In the genomic region with DNA sequence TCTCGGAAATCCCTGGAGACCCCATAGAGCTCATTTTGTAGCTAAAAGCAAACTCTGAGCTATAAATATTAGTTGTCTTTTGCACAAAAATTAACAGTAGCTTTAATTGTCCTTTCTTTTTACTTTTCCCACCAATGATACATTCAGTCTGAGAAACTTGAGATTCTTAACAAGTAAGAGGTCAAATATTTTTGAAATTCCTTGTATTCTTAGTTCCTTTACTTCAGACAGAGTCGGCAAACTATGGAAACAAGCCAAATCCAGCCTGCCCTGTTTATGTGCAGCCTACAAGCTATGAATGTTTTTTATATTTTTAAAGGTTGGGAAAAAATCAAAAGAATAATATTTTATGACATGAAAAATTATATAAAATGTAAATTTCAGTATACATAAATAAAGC, we compare ENCODE assay signal across 27 cellular contexts.
DNase-seq lines count a peak whose midpoint lies in the region; ATAC-seq and TF ChIP-seq lines count a peak whose summit lies in the region.
"Had no signal": no experiment of that assay in that cellular context is flagged by ENCODE, and none has a peak within 500 bp of the region (broad histone marks: within the 10 kb centered on the region; RNA-seq: fewer than 3 reads in every experiment).

No MANE protein-coding gene starts in this region.

- no peak overlapping the region for H3K4me3 Mint-ChIP-seq in activated CD8-positive, alpha-beta T cell treated with anti-CD3 and anti-CD28 coated beads for 36 hours
- H3K4me3 Mint-ChIP-seq: activated CD8-positive, alpha-beta memory T cell treated with anti-CD3 and anti-CD28 coated beads, Interleukin-2, amount 10 ng/mL, durations not matched to agents 7 days and 5 days; brain; CD8-positive, alpha-beta T cell; immature natural killer cell; stimulated activated naive CD8-positive, alpha-beta T cell treated with anti-CD3 and anti-CD28 coated beads, Interleukin-15, Interleukin-2, amounts not matched to agents 100 ng/mL and 50 ng/mL, for 24 hours had no signal

- 51 to 58% methylated on average over 2 of the region's 2 CpGs for WGBS in testis, 2 donors

- peaks cover 1% of the 10 kb centered on the region for H3K27me3 Mint-ChIP-seq in activated CD8-positive, alpha-beta T cell treated with anti-CD3 and anti-CD28 coated beads for 36 hours

- no peaks in the 10 kb centered on the region for H3K4me1 Mint-ChIP-seq in activated CD8-positive, alpha-beta T cell treated with anti-CD3 and anti-CD28 coated beads for 36 hours (ENCODE audit: low read depth)
- H3K4me1 Mint-ChIP-seq: activated CD8-positive, alpha-beta memory T cell treated with anti-CD3 and anti-CD28 coated beads, Interleukin-2, amount 10 ng/mL, durations not matched to agents 7 days and 5 days; brain; immature natural killer cell had no signal

- H3K36me3 ChIP-seq in testis (ENCODE audit: low read depth, missing control alignments), result no peaks in the 10 kb centered on the region
- H3K36me3 ChIP-seq: transverse colon had no signal

- H3K9me3 ChIP-seq in testis, result no peaks in the 10 kb centered on the region
- H3K9me3 ChIP-seq: transverse colon had no signal

- H3K4me3 ChIP-seq in choroid plexus epithelial cell (ENCODE audit: low read depth, low read length) (peak overlapping the region; percentile 12), testis (no peak overlapping the region)
- H3K4me3 ChIP-seq: transverse colon had no signal

- no peak overlapping the region for H3K27ac Mint-ChIP-seq in activated CD8-positive, alpha-beta T cell treated with anti-CD3 and anti-CD28 coated beads for 36 hours
- H3K27ac Mint-ChIP-seq: activated CD8-positive, alpha-beta memory T cell treated with anti-CD3 and anti-CD28 coated beads, Interleukin-2, amount 10 ng/mL, durations not matched to agents 7 days and 5 days; brain; CD8-positive, alpha-beta T cell; immature natural killer cell; stimulated activated naive CD8-positive, alpha-beta T cell treated with anti-CD3 and anti-CD28 coated beads, Interleukin-15, Interleukin-2, amounts not matched to agents 100 ng/mL and 50 ng/mL, for 24 hours had no signal

- no peak overlapping the region for H3K27ac ChIP-seq in testis
- H3K27ac ChIP-seq: transverse colon had no signal

- no peaks in the 10 kb centered on the region for H3K27me3 ChIP-seq in testis
- H3K27me3 ChIP-seq: transverse colon had no signal

- no peaks in the 10 kb centered on the region for H3K36me3 Mint-ChIP-seq in activated CD8-positive, alpha-beta T cell treated with anti-CD3 and anti-CD28 coated beads for 36 hours (ENCODE audit: low read depth)
- H3K36me3 Mint-ChIP-seq: activated CD8-positive, alpha-beta memory T cell treated with anti-CD3 and anti-CD28 coated beads, Interleukin-2, amount 10 ng/mL, durations not matched to agents 7 days and 5 days; brain; CD8-positive, alpha-beta T cell; immature natural killer cell had no signal

- intact Hi-C loops in testis (cut with DNase I; ENCODE audit: low total_unique reads), result no loop called here
- intact Hi-C loops in activated CD8-positive, alpha-beta T cell treated with anti-CD3 and anti-CD28 coated beads for 36 hours (cut with micrococcal nuclease), result no loop called here

- no peaks in the 10 kb centered on the region for H3K4me1 ChIP-seq in testis
- H3K4me1 ChIP-seq: transverse colon had no signal

- CTCF ChIA-PET in activated CD8-positive, alpha-beta T cell treated with anti-CD3 and anti-CD28 coated beads for 36 hours (lab: Charles Lee), result interaction anchor here (2.8 kb wide), 1 partner anchor 230 kb away, joined by 8 read pairs; no protein-coding TSS in a partner anchor

- POLR2A ChIA-PET in activated CD8-positive, alpha-beta T cell treated with anti-CD3 and anti-CD28 coated beads for 36 hours (lab: Charles Lee), result no interaction called here

- DNase-seq in NCI-H69 (lab: John Stamatoyannopoulos, UW), result peak; percentile 33
- peak; percentile 79 for DNase-seq in choroid plexus epithelial cell (ENCODE audit: low read depth)
- peak; percentile 16 for DNase-seq in left kidney (ENCODE audit: low read depth, low spot score)
- peak; percentile 17 for DNase-seq in testis
- no peak for DNase-seq in NCI-H345 (lab: John Stamatoyannopoulos, UW)
- no peak for DNase-seq in activated CD8-positive, alpha-beta T cell treated with anti-CD3 and anti-CD28 coated beads for 36 hours
- DNase-seq in activated effector memory CD4-positive, alpha-beta T cell treated with Interleukin-2 at 50 U/mL for 16 hours, result no peak
- DNase-seq: activated CD4-positive, alpha-beta T cell treated with anti-CD3 and anti-CD28 coated beads for 4 hours; activated CD8-positive, alpha-beta memory T cell treated with anti-CD3 and anti-CD28 coated beads, Interleukin-2, amount 10 ng/mL, durations not matched to agents 7 days and 5 days; activated naive CD4-positive, alpha-beta T cell treated with anti-CD3 and anti-CD28 coated beads, Interleukin-2, amount 50 U/mL, for 16 hours; AML-193; CD8-positive, alpha-beta T cell; cortex of kidney; GF-D8; immature natural killer cell; NCI-H1048; NCI-H1930; NCI-H226; NK-92 treated with Interleukin-12 subunit alpha and Interleukin-12 subunit beta, amount 100 ng/mL, for 24 hours; SIG-M5; stimulated activated CD4-positive, alpha-beta T cell treated with anti-CD3 and anti-CD28 coated beads, Interleukin-4, amount 100 ng/mL, for 24 hours; T-helper 1 cell; transverse colon had no signal

- TF ChIP-seq CTCF in choroid plexus epithelial cell (conservative IDR thresholded peaks at IDR 0.05; ENCODE audit: low read depth, low read length) (no peak), testis (IDR thresholded peaks at IDR 0.05) (no peak)
- TF ChIP-seq CTCF in activated CD8-positive, alpha-beta T cell treated with anti-CD3 and anti-CD28 coated beads for 36 hours (IDR thresholded peaks at IDR 0.05), result no peak

- no peak for ATAC-seq in HG02981 (IDR thresholded peaks at IDR 0.05; ENCODE audit: unreplicated experiment)
- no peak for ATAC-seq in activated CD8-positive, alpha-beta T cell treated with anti-CD3 and anti-CD28 coated beads for 36 hours
- ATAC-seq: activated CD8-positive, alpha-beta memory T cell treated with anti-CD3 and anti-CD28 coated beads, Interleukin-2, amount 10 ng/mL, durations not matched to agents 7 days and 5 days; CD8-positive, alpha-beta T cell; Panc1 had no signal

- peaks cover 2% of the 10 kb centered on the region for H3K9me3 Mint-ChIP-seq in activated CD8-positive, alpha-beta T cell treated with anti-CD3 and anti-CD28 coated beads for 36 hours
- H3K9me3 Mint-ChIP-seq: stimulated activated naive CD8-positive, alpha-beta T cell treated with anti-CD3 and anti-CD28 coated beads, Interleukin-15, Interleukin-2, amounts not matched to agents 100 ng/mL and 50 ng/mL, for 24 hours had no signal

- TF ChIP-seq POLR2A in testis (IDR thresholded peaks at IDR 0.05), result no peak

Comparison
In these comparisons a context has a peak if more than half of its experiments do, and no peak if none do; other contexts are left out.
1. DNase-seq: peak in NCI-H69 (single experiment), choroid plexus epithelial cell (single experiment), left kidney (single experiment) and testis (single experiment); none in NCI-H345 (single experiment), activated CD8-positive, alpha-beta T cell treated with anti-CD3 and anti-CD28 coated beads for 36 hours (single experiment) and activated effector memory CD4-positive, alpha-beta T cell treated with Interleukin-2 at 50 U/mL for 16 hours (single experiment).